ENCODE assay signal across 12 cellular contexts in the genomic region with DNA sequence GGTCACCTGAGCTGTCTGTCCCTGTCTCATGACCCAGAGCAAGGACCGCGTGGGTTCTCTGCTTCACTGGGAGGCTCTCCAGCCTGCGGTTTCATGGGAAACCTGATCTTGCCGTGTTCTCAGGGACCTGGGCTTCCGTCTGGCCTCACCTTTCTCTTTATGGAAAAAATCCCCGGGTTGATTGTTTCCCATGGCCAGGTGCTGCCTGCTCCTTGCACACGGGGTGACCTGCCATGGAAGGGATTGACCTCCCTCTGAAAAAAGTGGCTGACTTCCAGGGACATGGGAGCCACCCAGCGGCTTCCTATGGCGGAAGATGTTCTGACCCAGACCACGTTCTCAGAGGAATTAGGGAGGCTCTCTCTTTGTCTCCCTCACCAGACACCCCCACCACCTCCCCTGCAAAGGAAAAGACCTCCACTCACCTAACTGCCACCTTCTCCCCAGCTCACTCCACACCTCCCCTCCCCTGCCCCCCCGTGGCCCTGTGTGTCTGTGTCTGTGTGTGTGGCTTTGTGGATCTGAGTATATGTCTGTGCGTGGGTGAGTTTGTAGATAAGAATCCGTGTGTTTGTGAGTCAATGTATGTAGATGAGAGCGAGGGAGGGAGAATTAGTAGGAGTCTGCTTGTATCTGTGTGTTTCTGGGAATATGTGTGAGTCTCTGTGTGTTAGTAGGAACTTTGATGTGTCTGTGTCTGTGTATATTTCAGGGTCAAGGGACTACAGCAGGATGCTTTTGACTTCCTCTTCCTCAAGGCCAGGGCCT.
"Had no signal": no experiment of that assay in that cellular context is flagged by ENCODE, and none has a peak within 500 bp of the region (broad histone marks: within the 10 kb centered on the region; RNA-seq: fewer than 3 reads in every experiment).

No MANE protein-coding gene starts in this region.

- H3K4me1 ChIP-seq: foreskin keratinocyte had no signal

- H3K9me3 ChIP-seq: left ventricle myocardium inferior, ovary had no signal

- H3K27me3 ChIP-seq: foreskin keratinocyte, heart left ventricle, ovary had no signal

- H3K4me1 Mint-ChIP-seq: activated naive CD8-positive, alpha-beta T cell treated with anti-CD3 and anti-CD28 coated beads, Interleukin-2, amount 10 ng/mL, durations not matched to agents 7 days and 5 days had no signal

- H3K27ac Mint-ChIP-seq: activated naive CD8-positive, alpha-beta T cell treated with anti-CD3 and anti-CD28 coated beads, Interleukin-2, amount 10 ng/mL, durations not matched to agents 7 days and 5 days had no signal

- H3K9me3 Mint-ChIP-seq: activated naive CD8-positive, alpha-beta T cell treated with anti-CD3 and anti-CD28 coated beads, Interleukin-2, amount 10 ng/mL, durations not matched to agents 7 days and 5 days had no signal

- H3K27me3 Mint-ChIP-seq: activated naive CD8-positive, alpha-beta T cell treated with anti-CD3 and anti-CD28 coated beads, Interleukin-2, amount 10 ng/mL, durations not matched to agents 7 days and 5 days had no signal

- H3K4me3 Mint-ChIP-seq: activated naive CD8-positive, alpha-beta T cell treated with anti-CD3 and anti-CD28 coated beads, Interleukin-2, amount 10 ng/mL, durations not matched to agents 7 days and 5 days; nephron had no signal

- DNase-seq: activated CD4-positive, CD25-positive, alpha-beta regulatory T cell treated with anti-CD3 and anti-CD28 coated beads, Interleukin-2, amount 50 U/mL, for 72 hours; activated gamma-delta T cell; activated naive CD8-positive, alpha-beta T cell treated with anti-CD3 and anti-CD28 coated beads, Interleukin-2, amount 10 ng/mL, durations not matched to agents 7 days and 5 days; anterior cingulate cortex; foreskin keratinocyte; heart left ventricle; left ventricle myocardium inferior; mesenchymal stem cell; ovary; T-helper 9 cell; trophoblast cell had no signal

- H3K27ac ChIP-seq: foreskin keratinocyte, left ventricle myocardium inferior, ovary had no signal

- H3K36me3 Mint-ChIP-seq: activated naive CD8-positive, alpha-beta T cell treated with anti-CD3 and anti-CD28 coated beads, Interleukin-2, amount 10 ng/mL, durations not matched to agents 7 days and 5 days had no signal

- H3K4me3 ChIP-seq: heart left ventricle, left ventricle myocardium inferior, ovary had no signal

- H3K36me3 ChIP-seq: heart left ventricle, left ventricle myocardium inferior, ovary had no signal
